ENCODE assay signal across 19 cellular contexts in the genomic region with DNA sequence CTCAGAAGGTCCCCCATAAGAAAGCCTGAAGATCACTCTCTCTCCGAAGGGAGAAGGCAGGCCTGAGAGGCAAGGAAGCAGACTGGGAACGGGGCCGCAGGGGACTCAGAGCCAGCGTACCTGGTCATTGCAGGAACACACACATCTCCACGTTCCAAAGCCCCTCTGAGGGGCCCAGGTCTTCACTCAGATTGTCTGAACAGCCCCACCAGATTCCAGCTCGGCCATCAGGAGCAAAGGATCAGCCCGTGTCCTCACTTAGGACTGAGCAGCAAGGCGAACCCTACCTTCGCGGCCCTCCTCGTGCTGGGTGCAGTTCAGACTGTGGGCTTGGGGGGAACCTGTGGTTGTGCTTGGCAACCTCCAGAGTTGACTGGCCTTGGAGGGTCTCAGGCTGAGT. TPM values are rescaled to one million over a fixed set of nuclear protein-coding genes. Genes with fewer than 3 reads are reported as not detected.
DNase-seq lines count a peak whose midpoint lies in the region; ATAC-seq, FAIRE-seq and TF ChIP-seq lines count a peak whose summit lies in the region.
"Had no signal": no experiment of that assay in that cellular context is flagged by ENCODE, and none has a peak within 500 bp of the region (broad histone marks: within the 10 kb centered on the region; RNA-seq: fewer than 3 reads in every experiment).

No MANE protein-coding gene starts in this region.

- peak; percentile 12; the same call in 2 of the 3 replicates for ATAC-seq in GM23338
- no peak for ATAC-seq in sciatic nerve
- ATAC-seq: A549, HepG2 had no signal

- H3K27me3 Mint-ChIP-seq in GM23338 (ENCODE audit: insufficient read depth, low read depth, poor library complexity), result peaks cover 5% of the 10 kb centered on the region
- no peaks in the 10 kb centered on the region for H3K27me3 Mint-ChIP-seq in neural crest cell (ENCODE audit: low read depth)

- H3K4me3 ChIP-seq in GM23338 (no peak overlapping the region), H1 (ENCODE audit: extremely low read depth in 1 of 4, insufficient read depth in 2 of 4, low read depth in 3 of 4, low read length in 4 of 4) (no peak overlapping the region), transverse colon (no peak overlapping the region)
- H3K4me3 ChIP-seq: A549, BLaER1, GM23248 had no signal

- POLR2A ChIA-PET in H1 (lab: Charles Lee; ENCODE audit: partially characterized antibody), result interaction anchor here (0.9 kb wide), 1 partner anchor 156 kb away, joined by 3 read pairs; no protein-coding TSS in a partner anchor

- H3K27ac Mint-ChIP-seq in GM23338, result no peak overlapping the region
- peak overlapping the region; percentile 31 for H3K27ac Mint-ChIP-seq in neural crest cell (ENCODE audit: unreplicated experiment)
- H3K27ac Mint-ChIP-seq: CD14-positive monocyte; CD4-positive, alpha-beta memory T cell; IgD-negative memory B cell had no signal

- TF ChIP-seq EP300 in H1 (IDR thresholded peaks at IDR 0.05; ENCODE audit: borderline replicate concordance in 1 of 2, low read depth in 2 of 2, low read length in 2 of 2), result no peak
- no peak for TF ChIP-seq EP300 in transverse colon (IDR thresholded peaks at IDR 0.05; ENCODE audit: low read depth)

- H3K9ac ChIP-seq in H1 (replicated peaks in 1 of 4; ENCODE audit: extremely low read depth in 1 of 4, low read depth in 3 of 4, low read length in 3 of 4), result no peak overlapping the region
- H3K9ac ChIP-seq: BLaER1, GM23248 had no signal

- no peak overlapping the region for H4K8ac ChIP-seq in H1 (ENCODE audit: extremely low read depth, insufficient read depth, low read length)

- H4K20me1 ChIP-seq in GM23338 (replicated peaks; ENCODE audit: insufficient read depth), result no peaks in the 10 kb centered on the region
- no peaks in the 10 kb centered on the region for H4K20me1 ChIP-seq in H1 (replicated peaks in 1 of 2; ENCODE audit: control insufficient read depth in 1 of 2, insufficient read depth in 2 of 2, low read length in 2 of 2)
- H4K20me1 ChIP-seq: BLaER1 had no signal

- H3F3A ChIP-seq in GM23338 (replicated peaks; ENCODE audit: low read depth), result no peaks in the 10 kb centered on the region

- H2BK15ac ChIP-seq in H1 (ENCODE audit: low read length), result peak overlapping the region; percentile 92; the same call in 1 of the 2 replicates

- H3K79me1 ChIP-seq in H1 (ENCODE audit: low read depth, low read length), result no peaks in the 10 kb centered on the region

- in situ Hi-C loops in transverse colon (cut with MboI; ENCODE audit: low pct_ligation_motif_present in 1 of 4, low pct_unique_long_range_greater_than_20kb in 1 of 4, low sequenced_read_pairs in 3 of 4), result no loop called here

- H3K9me3 ChIP-seq in H1 (ENCODE audit: insufficient read depth in 2 of 2, low read depth in 1 of 2, low read length in 1 of 2) (no peaks in the 10 kb centered on the region), transverse colon (no peaks in the 10 kb centered on the region)
- H3K9me3 ChIP-seq: A549, BLaER1 had no signal

- H3K27me3 ChIP-seq in GM23338 (ENCODE audit: insufficient read depth) (no peaks in the 10 kb centered on the region), H1 (replicated peaks in 1 of 4; ENCODE audit: control insufficient read depth in 3 of 4, extremely low read depth in 1 of 4, insufficient read depth in 3 of 4, low read length in 3 of 4) (no peaks in the 10 kb centered on the region; a peak in 3 of 7 replicates), transverse colon (no peaks in the 10 kb centered on the region)
- H3K27me3 ChIP-seq: BLaER1 had no signal

- H3K27ac ChIP-seq in GM23338 (ENCODE audit: low read depth) (no peak overlapping the region), H1 (ENCODE audit: low read depth, low read length) (no peak overlapping the region), transverse colon (no peak overlapping the region)
- H3K27ac ChIP-seq: 22Rv1, A549, BLaER1, GM23248 had no signal

- H2BK12ac ChIP-seq in H1 (ENCODE audit: low read depth, low read length), result peak overlapping the region; percentile 23; the same call in 1 of the 2 replicates

- H2BK5ac ChIP-seq in H1 (ENCODE audit: low read depth, low read length), result no peak overlapping the region

- H3K4me2 ChIP-seq in GM23338, result no peak overlapping the region
- no peak overlapping the region for H3K4me2 ChIP-seq in H1 (ENCODE audit: insufficient read depth in 1 of 2, low read depth in 2 of 2, low read length in 2 of 2)
- H3K4me2 ChIP-seq: A549, BLaER1 had no signal

- H3K4me1 Mint-ChIP-seq in GM23338 (peaks cover 19% of the 10 kb centered on the region), neural crest cell (peaks cover 31% of the 10 kb centered on the region)
- H3K4me1 Mint-ChIP-seq: CD4-positive, alpha-beta memory T cell; IgD-negative memory B cell had no signal

- H2BK20ac ChIP-seq in H1 (ENCODE audit: low read length), result no peak overlapping the region

- CTCF ChIA-PET in H1 (lab: Charles Lee; ENCODE audit: partially characterized antibody), result interaction anchor here (1.0 to 1.6 kb wide), 3 partner anchors 84 to 158 kb away, joined by 3 to 9 read pairs (median 5); no protein-coding TSS in a partner anchor

- TF ChIP-seq CTCF in GM23338 (conservative IDR thresholded peaks at IDR 0.05; ENCODE audit: low read depth in 2 of 2), result no peak
- no peak for TF ChIP-seq CTCF in H1 (IDR thresholded peaks at IDR 0.05; ENCODE audit: control extremely low read depth in 1 of 3, insufficient read depth in 1 of 3, low read depth in 1 of 3, low read length in 3 of 3)
- TF ChIP-seq CTCF in neural crest cell (conservative IDR thresholded peaks at IDR 0.05), result no peak
- no peak for TF ChIP-seq CTCF in transverse colon (IDR thresholded peaks at IDR 0.05)

- DNase-seq in GM23338 (ENCODE audit: low spot score) (no peak), H1 (ENCODE audit: low read depth in 1 of 2, low spot score in 2 of 2) (no peak), neural crest cell (ENCODE audit: low read depth, low spot score) (no peak), sciatic nerve (ENCODE audit: low spot score) (peak; percentile 43), transverse colon (no peak), NOMO-1 treated with dmso at 0.1 percent for 144 hours (lab: John Stamatoyannopoulos, UW; ENCODE audit: unreplicated experiment) (no peak), iPS-NIHi11 (ENCODE audit: low spot score) (no peak)
- DNase-seq: CD4-positive, alpha-beta memory T cell; DMS153; DMS79; GDM1; GM23248; H7 had no signal

- peaks cover 4% of the 10 kb centered on the region; the same call in 1 of the 2 replicates for H3K23me2 ChIP-seq in H1 (ENCODE audit: low read depth, low read length)

- no peak for FAIRE-seq in H1 (lab: Jason Lieb, UNC)
- FAIRE-seq: A549, HepG2 had no signal

- TF ChIP-seq RAD21 in H1 (IDR thresholded peaks at IDR 0.05 in 1 of 2, conservative IDR thresholded peaks at IDR 0.05 in 1 of 2; ENCODE audit: low read depth in 2 of 2, low read length in 2 of 2), result no peak

- H3K36me3 Mint-ChIP-seq in GM23338 (ENCODE audit: low read depth) (no peaks in the 10 kb centered on the region), neural crest cell (ENCODE audit: low read depth) (no peaks in the 10 kb centered on the region)
- H3K36me3 Mint-ChIP-seq: CD14-positive monocyte; CD4-positive, alpha-beta memory T cell; IgD-negative memory B cell had no signal

- H4K5ac ChIP-seq in H1 (ENCODE audit: insufficient read length, low read depth, low read length), result no peak overlapping the region

- no peaks in the 10 kb centered on the region for H3K9me2 ChIP-seq in GM23338 (ENCODE audit: insufficient read depth)

- WGBS in H1 (ENCODE audit: extremely low coverage in 1 of 2, insufficient coverage in 1 of 2, insufficient read length in 1 of 2, insufficient replicate concordance in 2 of 2, low coverage in 1 of 2, low lambda C conversion rate in 2 of 2, missing lambda C conversion rate in 1 of 2), 2 experiments, result 90% methylated on average over 11 of the region's 11 CpGs; no CpG with 5 or more reads in 1 of the 2 experiments
- WGBS in transverse colon (ENCODE audit: low coverage in 1 of 2), 2 donors, result 77 to 93% methylated on average over 3 to 8 of the region's 11 CpGs

- no peak overlapping the region for H3K4me3 Mint-ChIP-seq in GM23338
- H3K4me3 Mint-ChIP-seq in neural crest cell, result no peak overlapping the region
- H3K4me3 Mint-ChIP-seq: CD14-positive monocyte; CD4-positive, alpha-beta memory T cell; IgD-negative memory B cell had no signal

- H3K36me3 ChIP-seq in GM23338 (ENCODE audit: insufficient read depth) (no peaks in the 10 kb centered on the region; the same call in 1 of the 2 replicates), H1 (ENCODE audit: control insufficient read depth in 2 of 4, insufficient read depth in 4 of 4, low read length in 3 of 4) (no peaks in the 10 kb centered on the region), transverse colon (no peaks in the 10 kb centered on the region)
- H3K36me3 ChIP-seq: BLaER1 had no signal

- H3K4me1 ChIP-seq in GM23338 (ENCODE audit: insufficient read depth) (peaks cover 22% of the 10 kb centered on the region), H1 (replicated peaks in 1 of 4; ENCODE audit: control insufficient read depth in 3 of 4, insufficient read depth in 4 of 4, low read length in 3 of 4) (peaks cover 0 to 21% (median 1%) of the 10 kb centered on the region in 4 experiments; a peak in 4 of 7 replicates), transverse colon (no peaks in the 10 kb centered on the region)
- H3K4me1 ChIP-seq: A549, BLaER1 had no signal

- 0 out of 2 replicates have a peak overlapping the region, but pooled peaks have one; percentile 9 for H3K18ac ChIP-seq in H1 (ENCODE audit: extremely low read depth, low read length)

- H2AFZ ChIP-seq in GM23338 (peak overlapping the region; percentile 86), H1 (ENCODE audit: low read length) (peak overlapping the region; percentile 42; the same call in 1 of the 2 replicates)
- H2AFZ ChIP-seq: GM23248 had no signal

- TF ChIP-seq POLR2A in H1 (IDR thresholded peaks at IDR 0.05; ENCODE audit: control extremely low read depth in 1 of 2, low read depth in 2 of 2, low read length in 2 of 2) (no peak), transverse colon (IDR thresholded peaks at IDR 0.05) (no peak)

- H3K56ac ChIP-seq in H1 (replicated peaks; ENCODE audit: insufficient read length, low read depth, low read length), result no peak overlapping the region

- H3K4ac ChIP-seq in H1 (replicated peaks; ENCODE audit: insufficient read length, low read depth, low read length), result no peak overlapping the region

- H3K14ac ChIP-seq in H1 (ENCODE audit: insufficient read length), result no peak overlapping the region

- H2BK120ac ChIP-seq in H1 (replicated peaks; ENCODE audit: low read depth, low read length), result no peak overlapping the region

- H3K79me2 ChIP-seq in GM23338 (replicated peaks; ENCODE audit: insufficient read depth) (no peaks in the 10 kb centered on the region), H1 (ENCODE audit: control insufficient read depth in 1 of 2, insufficient read depth in 2 of 2, low read length in 2 of 2) (no peaks in the 10 kb centered on the region)

- intact Hi-C loops in sciatic nerve (cut with DNase I) (no loop called here), transverse colon (cut with DNase I; ENCODE audit: low total_unique reads) (no loop called here)

- H3K9me3 Mint-ChIP-seq in GM23338, result no peaks in the 10 kb centered on the region
- H3K9me3 Mint-ChIP-seq in neural crest cell, result peaks cover 3% of the 10 kb centered on the region
- H3K9me3 Mint-ChIP-seq: CD14-positive monocyte; CD4-positive, alpha-beta memory T cell had no signal

- no peak overlapping the region for H3K23ac ChIP-seq in H1 (ENCODE audit: insufficient read length)

- H2AK5ac ChIP-seq in H1 (ENCODE audit: low read depth, low read length), result no peak overlapping the region; the same call in 1 of the 2 replicates

- peak overlapping the region; percentile 17 for H4K91ac ChIP-seq in H1 (replicated peaks; ENCODE audit: insufficient read length, low read length)

RNA-seq across cellular contexts. Expression of a gene that starts 43.9 kb away (rescaled TPM):
- total RNA-seq in GM23338 (2014; rRNA removed; shearing (Covaris generic)), result 105 and 123 TPM in 2 replicates
- 28.6 and 32.3 TPM in 2 replicates for polyA plus RNA-seq in GM23338 (2016; fragmentation: Nextera tagmentation; extraction: Ambion mirVana)
- total RNA-seq in H1 (2021; fragmentation: NEBNext Ultra II Directional; extraction: Animal tissue kit (Norgen Biotek cat#: 25700)), result 173 and 180 TPM in 2 replicates
- polyA plus RNA-seq in H1 (2011; rRNA removed), result 113 and 169 TPM in 2 replicates
- polyA plus RNA-seq in H1 (2011; cell fraction: cytosol; rRNA removed), result 96.2 TPM
- 219 TPM for polyA plus RNA-seq in H1 (2011; cell fraction: nucleus; rRNA removed)
- 59.8 to 90.9 TPM (median 83.4 TPM) in 4 replicates for polyA plus RNA-seq in H1 (2012, experiment 1 of 2)
- 63.6 TPM for polyA plus RNA-seq in H1 (2012, experiment 2 of 2)
- polyA plus RNA-seq in H1 (2013, experiment 1 of 2), result 44.3 TPM
- polyA plus RNA-seq in H1 (2013, experiment 2 of 2), result 44.2 TPM
- polyA minus RNA-seq in H1 (2011; rRNA and poly(A)+ RNA removed), result 81.6 and 128 TPM in 2 replicates
- 90.1 TPM for polyA minus RNA-seq in H1 (2011; cell fraction: cytosol; rRNA and poly(A)+ RNA removed)
- 162 TPM for polyA minus RNA-seq in H1 (2011; cell fraction: nucleus; rRNA and poly(A)+ RNA removed)
- 60.9 and 64.4 TPM in 2 replicates for total RNA-seq in neural crest cell
- 56.3 TPM for total RNA-seq in sciatic nerve
- total RNA-seq in transverse colon, result 10 to 100 TPM; 12.1 to 34.1 (median 33.4) TPM
- polyA plus RNA-seq: CD14-positive monocyte had no signal
